8 cellular contexts compared by ENCODE assay signal in genomic region chr15:67175643-67176071, GRCh38.
DNase-seq lines count a peak whose midpoint lies in the region; ATAC-seq, FAIRE-seq and TF ChIP-seq lines count a peak whose summit lies in the region.

No MANE protein-coding gene starts in this region.

- TF ChIP-seq POLR2A in suprapubic skin (IDR thresholded peaks at IDR 0.05), result no peak

- peaks cover 65% of the 10 kb centered on the region for H3K4me1 Mint-ChIP-seq in activated CD4-positive, alpha-beta T cell treated with anti-CD3 and anti-CD28 coated beads for 36 hours

- peak overlapping the region; percentile 92 for H3K27ac Mint-ChIP-seq in activated CD4-positive, alpha-beta T cell treated with anti-CD3 and anti-CD28 coated beads for 36 hours

- in situ Hi-C loops in ACHN (cut with HindIII; ENCODE audit: low pct_ligation_motif_present, low pct_unique_long_range_greater_than_20kb, low sequenced_read_pairs), result no loop called here

- peak; percentile 75 for DNase-seq in activated CD4-positive, alpha-beta T cell treated with anti-CD3 and anti-CD28 coated beads for 36 hours
- no peak for DNase-seq in activated CD4-positive, alpha-beta T cell treated with anti-CD3 and anti-CD28 coated beads for 4 hours
- peak; percentile 41 to 59 for DNase-seq in activated CD4-positive, alpha-beta T cell treated with anti-CD3 and anti-CD28 coated beads, Interleukin-2, amount 50 U/mL, for 48 hours
- DNase-seq in right cardiac atrium (peak; percentile 53 to 67 (median 63)), suprapubic skin (ENCODE audit: low spot score in 2 of 2) (peak; percentile 83 to 87), D721Med (ENCODE audit: insufficient read length, low spot score) (no peak), ACHN (no peak)

- TF ChIP-seq EP300 in suprapubic skin (IDR thresholded peaks at IDR 0.05), result no peak

- H3K27me3 Mint-ChIP-seq in activated CD4-positive, alpha-beta T cell treated with anti-CD3 and anti-CD28 coated beads for 36 hours, result no peaks in the 10 kb centered on the region

- peaks cover 28% of the 10 kb centered on the region for H3K36me3 ChIP-seq in suprapubic skin

- H3K4me1 ChIP-seq in right cardiac atrium (ENCODE audit: control insufficient read depth, insufficient read depth, low read length), result peaks cover 10% of the 10 kb centered on the region
- H3K4me1 ChIP-seq in suprapubic skin, result peaks cover 32% of the 10 kb centered on the region

- H3K9me3 ChIP-seq in right cardiac atrium (ENCODE audit: control insufficient read depth, low read length) (no peaks in the 10 kb centered on the region), suprapubic skin (no peaks in the 10 kb centered on the region)

- peak; percentile 76 for ATAC-seq in activated CD4-positive, alpha-beta T cell treated with anti-CD3 and anti-CD28 coated beads for 36 hours
- ATAC-seq in right cardiac atrium, result peak; percentile 17 to 25
- ATAC-seq in GM21576 (IDR thresholded peaks at IDR 0.05; ENCODE audit: unreplicated experiment), result no peak

- intact Hi-C loops in activated CD4-positive, alpha-beta T cell treated with anti-CD3 and anti-CD28 coated beads for 36 hours (cut with DNase I, micrococcal nuclease), result loop anchor here (1.0 to 5.0 kb wide), 5 partner anchors 27 to 233 kb away; no protein-coding TSS in a partner anchor
- intact Hi-C loops in right cardiac atrium (cut with DNase I), result no loop called here

- no peak for FAIRE-seq in D721Med (lab: Jason Lieb, UNC)

- H3K27ac ChIP-seq in right cardiac atrium (ENCODE audit: low read length) (no peak overlapping the region), suprapubic skin (peak overlapping the region; percentile 58)

- CTCF ChIA-PET in activated CD4-positive, alpha-beta T cell treated with anti-CD3 and anti-CD28 coated beads for 36 hours (lab: Charles Lee), result interaction anchor here (0.8 to 1.5 kb wide), 3 partner anchors 14 to 113 kb away, joined by 3 to 5 read pairs (median 3); no protein-coding TSS in a partner anchor

- POLR2A ChIA-PET in activated CD4-positive, alpha-beta T cell treated with anti-CD3 and anti-CD28 coated beads for 36 hours (lab: Charles Lee), result interaction anchor here (0.5 to 1.2 kb wide), 3 partner anchors 44 to 97 kb away, joined by 3 to 4 read pairs (median 4); no protein-coding TSS in a partner anchor

- H3K9me3 Mint-ChIP-seq in activated CD4-positive, alpha-beta T cell treated with anti-CD3 and anti-CD28 coated beads for 36 hours (ENCODE audit: low read depth), result no peaks in the 10 kb centered on the region

- WGBS in right cardiac atrium, result 65% methylated on average over 11 of the region's 11 CpGs
- WGBS in suprapubic skin, result 54% methylated on average over 5 of the region's 11 CpGs

- H3K4me3 Mint-ChIP-seq in activated CD4-positive, alpha-beta T cell treated with anti-CD3 and anti-CD28 coated beads for 36 hours, result peak overlapping the region; percentile 4

- H3K36me3 Mint-ChIP-seq in activated CD4-positive, alpha-beta T cell treated with anti-CD3 and anti-CD28 coated beads for 36 hours (ENCODE audit: low read depth), result peaks cover 38% of the 10 kb centered on the region

- H3K27me3 ChIP-seq in right cardiac atrium (ENCODE audit: control insufficient read depth, insufficient read depth) (no peaks in the 10 kb centered on the region), suprapubic skin (no peaks in the 10 kb centered on the region)

- H3K4me3 ChIP-seq in right cardiac atrium (ENCODE audit: low read length) (no peak overlapping the region), suprapubic skin (no peak overlapping the region)

- TF ChIP-seq CTCF in suprapubic skin (IDR thresholded peaks at IDR 0.05) (no peak), D721Med (IDR thresholded peaks at IDR 0.05; ENCODE audit: insufficient read depth, missing control alignments) (no peak)

Comparison
In these comparisons a context has a peak if more than half of its experiments do, and no peak if none do; other contexts are left out.
1. DNase-seq: peak in activated CD4-positive, alpha-beta T cell treated with anti-CD3 and anti-CD28 coated beads for 36 hours (single experiment), activated CD4-positive, alpha-beta T cell treated with anti-CD3 and anti-CD28 coated beads, Interleukin-2, amount 50 U/mL, for 48 hours (2 of 2), right cardiac atrium (3 of 3) and suprapubic skin (2 of 2); none in activated CD4-positive, alpha-beta T cell treated with anti-CD3 and anti-CD28 coated beads for 4 hours (0 of 2), D721Med (single experiment) and ACHN (single experiment).
2. intact Hi-C loops: an anchor here in activated CD4-positive, alpha-beta T cell treated with anti-CD3 and anti-CD28 coated beads for 36 hours (1.0 to 5.0 kb wide); none called in right cardiac atrium.